Comparison of ENCODE assay signal across 8 cellular contexts in the genomic region with DNA sequence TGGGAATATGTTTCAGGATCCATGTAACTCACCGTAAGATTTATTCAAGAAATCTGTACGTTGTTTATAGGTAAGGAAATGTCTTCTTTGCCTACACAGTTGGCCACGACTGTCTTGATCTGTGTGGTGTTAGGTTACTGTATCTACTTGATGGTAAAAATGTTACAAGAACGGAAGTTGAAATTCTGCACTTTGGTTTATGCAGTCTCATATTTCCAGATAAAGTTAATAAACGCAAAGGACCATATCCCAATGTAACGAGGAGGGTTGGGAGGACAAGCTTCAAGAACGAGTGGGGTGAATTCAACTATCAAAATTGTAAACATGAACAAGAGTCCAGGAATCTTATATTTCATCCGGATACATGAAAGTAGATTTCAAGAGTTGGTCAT. TPM values are rescaled to one million over a fixed set of nuclear protein-coding genes. Genes with fewer than 3 reads are reported as not detected.
DNase-seq lines count a peak whose midpoint lies in the region; ATAC-seq and TF ChIP-seq lines count a peak whose summit lies in the region.

No MANE protein-coding gene starts in this region.

- H3K9me3 ChIP-seq in right atrium auricular region (no peaks in the 10 kb centered on the region), adrenal gland (replicated peaks in 1 of 3) (no peaks in the 10 kb centered on the region), thoracic aorta (no peaks in the 10 kb centered on the region)

- H3K36me3 ChIP-seq in right atrium auricular region, result no peaks in the 10 kb centered on the region
- H3K36me3 ChIP-seq in adrenal gland (replicated peaks in 1 of 2), result no peaks in the 10 kb centered on the region
- H3K36me3 ChIP-seq in thoracic aorta, result no peaks in the 10 kb centered on the region

- DNase-seq in right atrium auricular region (ENCODE audit: low spot score) (no peak), left ventricle myocardium superior (no peak), adrenal gland (no peak), kidney glomerular epithelial cell (lab: John Stamatoyannopoulos, UW) (peak; percentile 28), thoracic aorta (ENCODE audit: low spot score) (no peak), NOMO-1 treated with DMSO at 0.1 percent for 48 hours (lab: John Stamatoyannopoulos, UW; ENCODE audit: unreplicated experiment) (no peak), dermis blood vessel endothelial cell (no peak)

- WGBS in adrenal gland, 4 donors, result 11 to 19% (median 13%) methylated on average over 8 of the region's 8 CpGs

- H3K4me1 ChIP-seq in right atrium auricular region (peaks cover 0 to 37% of the 10 kb centered on the region in 2 donors), adrenal gland (replicated peaks in 1 of 2) (peaks cover 7 to 39% of the 10 kb centered on the region in 2 donors), thoracic aorta (ENCODE audit: control insufficient read depth in 1 of 2, low read depth in 2 of 2) (peaks cover 22 to 29% of the 10 kb centered on the region in 2 donors)

- peak overlapping the region; percentile 100 for H3K4me3 ChIP-seq in right atrium auricular region
- H3K4me3 ChIP-seq in adrenal gland, result peak overlapping the region in 3 of 4 donors; percentile 7 to 98 (median 93)
- peak overlapping the region; percentile 84 for H3K4me3 ChIP-seq in thoracic aorta

- intact Hi-C loops in left ventricle myocardium superior (cut with micrococcal nuclease), result no loop called here
- intact Hi-C loops in adrenal gland (cut with DNase I), result no loop called here

- no peak for ATAC-seq in left ventricle myocardium superior
- no peak for ATAC-seq in thoracic aorta (ENCODE audit: insufficient number of reproducible peaks, low FRiP score, low read depth)
- no peak for ATAC-seq in HG02973 (IDR thresholded peaks at IDR 0.05; ENCODE audit: unreplicated experiment)

- H3K27me3 ChIP-seq in right atrium auricular region, result no peaks in the 10 kb centered on the region
- no peaks in the 10 kb centered on the region for H3K27me3 ChIP-seq in adrenal gland
- H3K27me3 ChIP-seq in thoracic aorta (replicated peaks; ENCODE audit: insufficient read depth), result no peaks in the 10 kb centered on the region

- peak overlapping the region; percentile 100 for H3K27ac ChIP-seq in right atrium auricular region
- peak overlapping the region in 4 of 5 donors; percentile 93 to 99 (median 97) for H3K27ac ChIP-seq in adrenal gland
- H3K27ac ChIP-seq in thoracic aorta, result peak overlapping the region; percentile 90 to 94

- peak in 1 of 2 donors; percentile 1 for TF ChIP-seq POLR2A in adrenal gland (IDR thresholded peaks at IDR 0.05)

- TF ChIP-seq CTCF in right atrium auricular region (IDR thresholded peaks at IDR 0.05) (no peak), adrenal gland (IDR thresholded peaks at IDR 0.05) (no peak), thoracic aorta (IDR thresholded peaks at IDR 0.05) (no peak)

RNA-seq across cellular contexts. Expression of a gene that starts 1.0 kb away (rescaled TPM):
- total RNA-seq in right atrium auricular region (10 to 100 TPM; 16.2 to 20.8 TPM), left ventricle myocardium superior (15.6 TPM), adrenal gland (10 to 100 TPM; 13.4 to 22.4 (median 16.1) TPM), thoracic aorta (10 to 100 TPM; 14.8 to 20.3 TPM), dermis blood vessel endothelial cell (6.5 and 12.3 TPM in 2 replicates)
- 1 to 10 TPM; 3.9 to 8.2 (median 4.5) TPM for polyA plus RNA-seq in adrenal gland

RNA-seq across cellular contexts. Expression of a gene that starts 50.6 kb away (rescaled TPM):
- 10 to 100 TPM; 49.3 to 77.8 TPM for total RNA-seq in right atrium auricular region
- total RNA-seq in left ventricle myocardium superior, result 79.5 TPM
- 100 to 1,000 TPM in 6 of 8 donors, 10 to 100 TPM in 2; 89.4 to 217 (median 114) TPM for total RNA-seq in adrenal gland
- 100 to 1,000 TPM in 1 of 3 donors, 10 to 100 TPM in 2; 17.2 to 233 (median 24.1) TPM for polyA plus RNA-seq in adrenal gland
- total RNA-seq in thoracic aorta, result 10 to 100 TPM; 58.3 to 78.2 TPM
- 200 and 201 TPM in 2 replicates for total RNA-seq in dermis blood vessel endothelial cell

RNA-seq across cellular contexts. Expression of a gene that starts 51.4 kb away (rescaled TPM):
- 10 to 100 TPM; 19.1 to 21.7 TPM for total RNA-seq in right atrium auricular region
- 19.4 TPM for total RNA-seq in left ventricle myocardium superior
- 100 to 1,000 TPM in 6 of 8 donors, 10 to 100 TPM in 2; 95.1 to 165 (median 117) TPM for total RNA-seq in adrenal gland
- polyA plus RNA-seq in adrenal gland, result 100 to 1,000 TPM in 1 of 3 donors, 10 to 100 TPM in 2; 14.7 to 101 (median 15.2) TPM
- 10 to 100 TPM; 27.8 to 32.2 TPM for total RNA-seq in thoracic aorta
- total RNA-seq in dermis blood vessel endothelial cell, result 150 and 196 TPM in 2 replicates
